ENCODE assay signal across 26 cellular contexts in genomic region chr1:13838236-13838635, GRCh38.
"Had no signal": no experiment of that assay in that cellular context is flagged by ENCODE, and none has a peak within 500 bp of the region (broad histone marks: within the 10 kb centered on the region; RNA-seq: fewer than 3 reads in every experiment).

No MANE protein-coding gene starts in this region.

- H3K27ac ChIP-seq: coronary artery, dorsolateral prefrontal cortex, epithelial cell of prostate, esophagus muscularis mucosa, esophagus squamous epithelium, foreskin keratinocyte, gastrocnemius medialis, gastroesophageal sphincter, heart left ventricle, heart right ventricle, hepatocyte had no signal

- H3K27me3 ChIP-seq: gastrocnemius medialis, hepatocyte had no signal

- DNase-seq: cortex of kidney; dermis blood vessel endothelial cell; dorsolateral prefrontal cortex; effector CD4-positive, alpha-beta T cell; effector CD8-positive, alpha-beta T cell; effector memory CD4-positive, alpha-beta T cell; effector memory CD8-positive, alpha-beta T cell; endodermal cell; erythroblast; esophagus squamous epithelium; foreskin fibroblast; foreskin keratinocyte; foreskin melanocyte; gastrocnemius medialis; glutamatergic neuron; head of caudate nucleus; heart left ventricle; heart right ventricle; hippocampal formation had no signal

- H3K4me1 ChIP-seq: esophagus muscularis mucosa, esophagus squamous epithelium, foreskin keratinocyte, gastrocnemius medialis, gastroesophageal sphincter, heart left ventricle, heart right ventricle had no signal

- H3K4me3 Mint-ChIP-seq: dendritic cell treated with granulocyte-macrophage colony-stimulating factor and Interleukin-4, amounts not matched to agents 40 ng/mL and 50 ng/mL, for 4 days; effector memory CD8-positive, alpha-beta T cell; endodermal cell had no signal

- H3K27ac Mint-ChIP-seq: dendritic cell treated with granulocyte-macrophage colony-stimulating factor and Interleukin-4, amounts not matched to agents 40 ng/mL and 50 ng/mL, for 4 days; effector memory CD8-positive, alpha-beta T cell; endodermal cell had no signal

- H3K36me3 ChIP-seq: esophagus muscularis mucosa, esophagus squamous epithelium, gastrocnemius medialis, gastroesophageal sphincter, heart left ventricle, heart right ventricle had no signal

- H3K4me3 ChIP-seq: coronary artery, dorsolateral prefrontal cortex, esophagus muscularis mucosa, esophagus squamous epithelium, gastrocnemius medialis, gastroesophageal sphincter, heart left ventricle, heart right ventricle, hepatocyte had no signal

- ATAC-seq: effector memory CD8-positive, alpha-beta T cell; esophagus mucosa; foreskin keratinocyte; gastrocnemius medialis; gastroesophageal sphincter; heart left ventricle; heart right ventricle had no signal

- H3K9me3 ChIP-seq: esophagus muscularis mucosa, esophagus squamous epithelium, gastrocnemius medialis, gastroesophageal sphincter had no signal

- H2AFZ ChIP-seq: hepatocyte had no signal

- H3K4me1 Mint-ChIP-seq: endodermal cell had no signal

- H3K79me2 ChIP-seq: hepatocyte had no signal

- H3K4me2 ChIP-seq: hepatocyte had no signal
